In the genomic region with DNA sequence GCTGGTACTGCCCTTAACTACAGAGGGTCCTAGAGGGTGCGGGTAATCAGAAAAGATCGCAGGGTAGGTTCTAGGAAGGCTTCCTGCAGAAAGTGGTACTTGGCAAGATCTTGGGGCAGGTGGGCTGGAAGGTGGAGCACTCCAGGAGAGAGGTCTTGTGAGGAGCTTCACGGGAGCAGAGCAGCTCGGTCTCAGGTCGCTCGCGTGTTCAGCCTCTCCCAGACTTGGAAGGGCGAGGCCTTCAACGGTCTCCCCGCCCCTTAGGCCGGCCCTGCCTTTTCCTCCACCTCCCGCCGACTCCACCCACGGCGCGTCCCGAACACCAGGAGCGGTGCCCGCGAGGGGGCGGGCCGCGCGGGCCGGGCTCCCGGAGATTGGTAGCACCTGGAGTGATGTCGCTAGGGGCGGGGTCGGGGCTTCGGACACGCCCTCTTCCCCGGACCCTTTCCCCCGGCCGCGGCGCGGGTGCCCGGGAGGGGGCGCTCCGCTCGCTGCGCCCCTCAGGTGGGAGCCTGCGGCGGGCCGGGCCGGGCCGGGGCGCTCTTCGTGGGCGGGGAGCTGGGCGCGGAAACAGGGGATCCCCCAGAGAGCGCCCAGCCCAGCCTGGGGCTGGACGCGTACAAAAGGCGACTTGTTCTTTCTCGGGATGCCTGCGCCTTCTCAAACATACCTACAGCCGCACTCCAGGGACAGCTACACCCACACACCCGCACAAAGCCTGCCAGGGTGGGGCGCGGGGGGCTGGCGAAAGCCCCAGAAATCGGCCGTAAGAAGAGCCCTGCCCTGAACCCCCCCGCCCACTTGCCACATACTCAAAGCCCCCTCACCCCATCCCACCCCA, we compare ENCODE assay signal across 8 cellular contexts. TPM values are rescaled to one million over a fixed set of nuclear protein-coding genes. Genes with fewer than 3 reads are reported as not detected.
DNase-seq lines count a peak whose midpoint lies in the region; ATAC-seq and TF ChIP-seq lines count a peak whose summit lies in the region.

No MANE protein-coding gene starts in this region.

- TF ChIP-seq CTCF in AG09309 (IDR thresholded peaks at IDR 0.05; ENCODE audit: control insufficient read depth, insufficient read depth, low read depth, low read length, missing control alignments), result peak; percentile 38

- no peaks in the 10 kb centered on the region for H3K36me3 ChIP-seq in effector memory CD4-positive, alpha-beta T cell (ENCODE audit: control insufficient read depth, insufficient read depth, low read length)

- ATAC-seq in GM18909 (IDR thresholded peaks at IDR 0.05; ENCODE audit: poor library complexity, unreplicated experiment), result peak; percentile 84
- peak; percentile 81 for ATAC-seq in HG03139 (IDR thresholded peaks at IDR 0.05; ENCODE audit: unreplicated experiment)

- peak overlapping the region; percentile 26 for H3K4me3 ChIP-seq in AG09309 (ENCODE audit: control insufficient read depth, low read depth, low read length)
- peak overlapping the region; percentile 46 for H3K4me3 ChIP-seq in effector memory CD4-positive, alpha-beta T cell (ENCODE audit: insufficient read depth, low read depth, low read length, poor library complexity, severe bottlenecking)

- peaks cover 15% of the 10 kb centered on the region for H3K4me1 ChIP-seq in effector memory CD4-positive, alpha-beta T cell (ENCODE audit: control insufficient read depth, insufficient read depth, low read length, poor library complexity, severe bottlenecking)

- H3K27me3 ChIP-seq in effector memory CD4-positive, alpha-beta T cell (replicated peaks; ENCODE audit: control insufficient read depth, insufficient read depth, low read length, poor library complexity, severe bottlenecking), result no peaks in the 10 kb centered on the region

- DNase-seq in AG09309 (ENCODE audit: low read depth) (no peak), NCI-H748 (lab: John Stamatoyannopoulos, UW; ENCODE audit: unreplicated experiment) (peak; percentile 94), mesenteric fat pad (ENCODE audit: low spot score) (peak; percentile 98)
- DNase-seq in activated CD8-positive, alpha-beta memory T cell treated with anti-CD3 and anti-CD28 coated beads for 24 hours, result peak; percentile 95
- peak; percentile 94 for DNase-seq in effector memory CD4-positive, alpha-beta T cell
- peak; percentile 91 to 94 for DNase-seq in stimulated activated CD8-positive, alpha-beta memory T cell treated with anti-CD3 and anti-CD28 coated beads, Interleukin-15, amount 100 ng/mL, for 48 hours (ENCODE audit: low read depth in 2 of 2)

- no peaks in the 10 kb centered on the region for H3K9me3 ChIP-seq in effector memory CD4-positive, alpha-beta T cell (ENCODE audit: control insufficient read depth, low read length)

- peak overlapping the region; percentile 67 for H3K27ac ChIP-seq in effector memory CD4-positive, alpha-beta T cell (ENCODE audit: insufficient read depth, low read length, poor library complexity, severe bottlenecking)

RNA-seq across cellular contexts. Expression of gene AHDC1, which starts 35.5 kb away (rescaled TPM):
- 28.5 TPM for total RNA-seq in mesenteric fat pad
